Comparison of ENCODE assay signal across 1 cellular context in the genomic region with DNA sequence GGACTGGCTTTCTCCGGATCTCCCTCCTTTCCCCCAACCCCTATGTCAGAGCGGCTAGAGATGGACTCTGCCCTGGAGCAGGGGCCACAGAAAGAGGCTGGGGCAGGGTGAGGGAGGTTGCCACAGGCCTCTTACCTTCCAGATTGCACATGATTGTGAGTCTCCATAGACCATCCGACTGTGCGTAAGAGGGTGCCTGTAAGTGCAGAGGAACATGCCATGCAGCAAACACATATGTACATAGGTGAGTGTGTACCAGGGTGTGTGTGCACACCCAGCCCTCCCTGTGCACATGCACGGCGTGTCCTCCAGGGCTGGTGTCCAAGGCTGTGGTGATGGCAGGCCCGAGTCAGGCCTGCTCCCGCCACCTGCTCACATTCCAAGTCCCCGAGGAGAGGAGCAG.
TF ChIP-seq lines count a peak whose summit lies in the region.

No MANE protein-coding gene starts in this region.

TF ChIP-seq in HepG2, 621 proteins besides CTCF, POLR2A, EP300 and RAD21 (continued from another document and continues in another):
- TF ChIP-seq, protein P1, sequence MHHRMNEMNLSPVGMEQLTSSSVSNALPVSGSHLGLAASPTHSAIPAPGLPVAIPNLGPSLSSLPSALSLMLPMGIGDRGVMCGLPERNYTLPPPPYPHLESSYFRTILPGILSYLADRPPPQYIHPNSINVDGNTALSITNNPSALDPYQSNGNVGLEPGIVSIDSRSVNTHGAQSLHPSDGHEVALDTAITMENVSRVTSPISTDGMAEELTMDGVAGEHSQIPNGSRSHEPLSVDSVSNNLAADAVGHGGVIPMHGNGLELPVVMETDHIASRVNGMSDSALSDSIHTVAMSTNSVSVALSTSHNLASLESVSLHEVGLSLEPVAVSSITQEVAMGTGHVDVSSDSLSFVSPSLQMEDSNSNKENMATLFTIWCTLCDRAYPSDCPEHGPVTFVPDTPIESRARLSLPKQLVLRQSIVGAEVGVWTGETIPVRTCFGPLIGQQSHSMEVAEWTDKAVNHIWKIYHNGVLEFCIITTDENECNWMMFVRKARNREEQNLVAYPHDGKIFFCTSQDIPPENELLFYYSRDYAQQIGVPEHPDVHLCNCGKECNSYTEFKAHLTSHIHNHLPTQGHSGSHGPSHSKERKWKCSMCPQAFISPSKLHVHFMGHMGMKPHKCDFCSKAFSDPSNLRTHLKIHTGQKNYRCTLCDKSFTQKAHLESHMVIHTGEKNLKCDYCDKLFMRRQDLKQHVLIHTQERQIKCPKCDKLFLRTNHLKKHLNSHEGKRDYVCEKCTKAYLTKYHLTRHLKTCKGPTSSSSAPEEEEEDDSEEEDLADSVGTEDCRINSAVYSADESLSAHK (CRISPR knock-in tag; IDR thresholded peaks at IDR 0.05; ENCODE audit: borderline replicate concordance): no peak
- no peak for TF ChIP-seq PRMT3 (CRISPR knock-in tag; IDR thresholded peaks at IDR 0.05; ENCODE audit: borderline replicate concordance, low read depth)
- TF ChIP-seq ZNF549 (CRISPR knock-in tag; IDR thresholded peaks at IDR 0.05): no peak
- no peak for TF ChIP-seq ZNF468 (CRISPR knock-in tag; IDR thresholded peaks at IDR 0.05)
- TF ChIP-seq, protein P2, sequence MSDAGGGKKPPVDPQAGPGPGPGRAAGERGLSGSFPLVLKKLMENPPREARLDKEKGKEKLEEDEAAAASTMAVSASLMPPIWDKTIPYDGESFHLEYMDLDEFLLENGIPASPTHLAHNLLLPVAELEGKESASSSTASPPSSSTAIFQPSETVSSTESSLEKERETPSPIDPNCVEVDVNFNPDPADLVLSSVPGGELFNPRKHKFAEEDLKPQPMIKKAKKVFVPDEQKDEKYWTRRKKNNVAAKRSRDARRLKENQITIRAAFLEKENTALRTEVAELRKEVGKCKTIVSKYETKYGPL (CRISPR knock-in tag; IDR thresholded peaks at IDR 0.05): no peak
- no peak for TF ChIP-seq RORA (CRISPR knock-in tag; IDR thresholded peaks at IDR 0.05)
- TF ChIP-seq ZNF776 (CRISPR knock-in tag; IDR thresholded peaks at IDR 0.05): no peak
- TF ChIP-seq ZNF75D (CRISPR knock-in tag; IDR thresholded peaks at IDR 0.05; ENCODE audit: borderline replicate concordance): no peak
- TF ChIP-seq ZSCAN21 (CRISPR knock-in tag; IDR thresholded peaks at IDR 0.05; ENCODE audit: borderline replicate concordance): 0 out of 2 replicates have a peak, but pooled peaks have one; percentile 33
- no peak for TF ChIP-seq RBM39 (IDR thresholded peaks at IDR 0.05; ENCODE audit: low read depth, low read length, poor library complexity, severe bottlenecking)
- no peak for TF ChIP-seq SMAD3 (CRISPR knock-in tag; IDR thresholded peaks at IDR 0.05)
- no peak for TF ChIP-seq ZFP36L2 (CRISPR knock-in tag; IDR thresholded peaks at IDR 0.05)
- TF ChIP-seq, protein P3, sequence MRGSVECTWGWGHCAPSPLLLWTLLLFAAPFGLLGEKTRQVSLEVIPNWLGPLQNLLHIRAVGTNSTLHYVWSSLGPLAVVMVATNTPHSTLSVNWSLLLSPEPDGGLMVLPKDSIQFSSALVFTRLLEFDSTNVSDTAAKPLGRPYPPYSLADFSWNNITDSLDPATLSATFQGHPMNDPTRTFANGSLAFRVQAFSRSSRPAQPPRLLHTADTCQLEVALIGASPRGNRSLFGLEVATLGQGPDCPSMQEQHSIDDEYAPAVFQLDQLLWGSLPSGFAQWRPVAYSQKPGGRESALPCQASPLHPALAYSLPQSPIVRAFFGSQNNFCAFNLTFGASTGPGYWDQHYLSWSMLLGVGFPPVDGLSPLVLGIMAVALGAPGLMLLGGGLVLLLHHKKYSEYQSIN (CRISPR knock-in tag; IDR thresholded peaks at IDR 0.05; ENCODE audit: borderline replicate concordance): no peak
- no peak for TF ChIP-seq FLYWCH1 (CRISPR knock-in tag; IDR thresholded peaks at IDR 0.05)
- TF ChIP-seq, protein P4, sequence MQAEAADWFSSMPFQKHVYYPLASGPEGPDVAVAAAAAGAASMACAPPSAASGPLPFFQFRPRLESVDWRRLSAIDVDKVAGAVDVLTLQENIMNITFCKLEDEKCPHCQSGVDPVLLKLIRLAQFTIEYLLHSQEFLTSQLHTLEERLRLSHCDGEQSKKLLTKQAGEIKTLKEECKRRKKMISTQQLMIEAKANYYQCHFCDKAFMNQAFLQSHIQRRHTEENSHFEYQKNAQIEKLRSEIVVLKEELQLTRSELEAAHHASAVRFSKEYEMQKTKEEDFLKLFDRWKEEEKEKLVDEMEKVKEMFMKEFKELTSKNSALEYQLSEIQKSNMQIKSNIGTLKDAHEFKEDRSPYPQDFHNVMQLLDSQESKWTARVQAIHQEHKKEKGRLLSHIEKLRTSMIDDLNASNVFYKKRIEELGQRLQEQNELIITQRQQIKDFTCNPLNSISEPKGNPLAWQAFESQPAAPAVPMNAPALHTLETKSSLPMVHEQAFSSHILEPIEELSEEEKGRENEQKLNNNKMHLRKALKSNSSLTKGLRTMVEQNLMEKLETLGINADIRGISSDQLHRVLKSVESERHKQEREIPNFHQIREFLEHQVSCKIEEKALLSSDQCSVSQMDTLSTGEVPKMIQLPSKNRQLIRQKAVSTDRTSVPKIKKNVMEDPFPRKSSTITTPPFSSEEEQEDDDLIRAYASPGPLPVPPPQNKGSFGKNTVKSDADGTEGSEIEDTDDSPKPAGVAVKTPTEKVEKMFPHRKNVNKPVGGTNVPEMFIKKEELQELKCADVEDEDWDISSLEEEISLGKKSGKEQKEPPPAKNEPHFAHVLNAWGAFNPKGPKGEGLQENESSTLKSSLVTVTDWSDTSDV (CRISPR knock-in tag; IDR thresholded peaks at IDR 0.05): no peak
- TF ChIP-seq, protein P5, sequence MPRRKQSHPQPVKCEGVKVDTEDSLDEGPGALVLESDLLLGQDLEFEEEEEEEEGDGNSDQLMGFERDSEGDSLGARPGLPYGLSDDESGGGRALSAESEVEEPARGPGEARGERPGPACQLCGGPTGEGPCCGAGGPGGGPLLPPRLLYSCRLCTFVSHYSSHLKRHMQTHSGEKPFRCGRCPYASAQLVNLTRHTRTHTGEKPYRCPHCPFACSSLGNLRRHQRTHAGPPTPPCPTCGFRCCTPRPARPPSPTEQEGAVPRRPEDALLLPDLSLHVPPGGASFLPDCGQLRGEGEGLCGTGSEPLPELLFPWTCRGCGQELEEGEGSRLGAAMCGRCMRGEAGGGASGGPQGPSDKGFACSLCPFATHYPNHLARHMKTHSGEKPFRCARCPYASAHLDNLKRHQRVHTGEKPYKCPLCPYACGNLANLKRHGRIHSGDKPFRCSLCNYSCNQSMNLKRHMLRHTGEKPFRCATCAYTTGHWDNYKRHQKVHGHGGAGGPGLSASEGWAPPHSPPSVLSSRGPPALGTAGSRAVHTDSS (CRISPR knock-in tag; conservative IDR thresholded peaks at IDR 0.05): no peak
- no peak for TF ChIP-seq RFXAP (CRISPR knock-in tag; IDR thresholded peaks at IDR 0.05; ENCODE audit: borderline replicate concordance)
- TF ChIP-seq NBN (conservative IDR thresholded peaks at IDR 0.05): no peak
- TF ChIP-seq CENPT (CRISPR knock-in tag; IDR thresholded peaks at IDR 0.05; ENCODE audit: low read depth): no peak
- TF ChIP-seq CBFB (CRISPR knock-in tag; IDR thresholded peaks at IDR 0.05): no peak
- peak; percentile 51; the same call in 1 of the 2 replicates for TF ChIP-seq SP4 (CRISPR knock-in tag; IDR thresholded peaks at IDR 0.05)
- no peak for TF ChIP-seq TBP (CRISPR knock-in tag; IDR thresholded peaks at IDR 0.05)
- peak; percentile 39; the same call in 1 of the 2 replicates for TF ChIP-seq ZNF766 (CRISPR knock-in tag; IDR thresholded peaks at IDR 0.05; ENCODE audit: borderline replicate concordance)
- no peak for TF ChIP-seq CHD2 (IDR thresholded peaks at IDR 0.05; ENCODE audit: low read depth, low read length)
- TF ChIP-seq, protein P6, sequence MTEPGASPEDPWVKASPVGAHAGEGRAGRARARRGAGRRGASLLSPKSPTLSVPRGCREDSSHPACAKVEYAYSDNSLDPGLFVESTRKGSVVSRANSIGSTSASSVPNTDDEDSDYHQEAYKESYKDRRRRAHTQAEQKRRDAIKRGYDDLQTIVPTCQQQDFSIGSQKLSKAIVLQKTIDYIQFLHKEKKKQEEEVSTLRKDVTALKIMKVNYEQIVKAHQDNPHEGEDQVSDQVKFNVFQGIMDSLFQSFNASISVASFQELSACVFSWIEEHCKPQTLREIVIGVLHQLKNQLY (CRISPR knock-in tag; IDR thresholded peaks at IDR 0.05): peak; percentile 63; the same call in 1 of the 2 replicates
- no peak for TF ChIP-seq ZFP41 (CRISPR knock-in tag; IDR thresholded peaks at IDR 0.05; ENCODE audit: borderline replicate concordance)
- TF ChIP-seq ZNF296 (CRISPR knock-in tag; conservative IDR thresholded peaks at IDR 0.05): no peak
- no peak for TF ChIP-seq SOX13 (IDR thresholded peaks at IDR 0.05)
- peak in 1 of 2 experiments; percentile 43; a peak in 2 of 4 replicates for TF ChIP-seq SOX13 (CRISPR knock-in tag; conservative IDR thresholded peaks at IDR 0.05 in 1 of 2, IDR thresholded peaks at IDR 0.05 in 1 of 2)
- TF ChIP-seq, protein P7, sequence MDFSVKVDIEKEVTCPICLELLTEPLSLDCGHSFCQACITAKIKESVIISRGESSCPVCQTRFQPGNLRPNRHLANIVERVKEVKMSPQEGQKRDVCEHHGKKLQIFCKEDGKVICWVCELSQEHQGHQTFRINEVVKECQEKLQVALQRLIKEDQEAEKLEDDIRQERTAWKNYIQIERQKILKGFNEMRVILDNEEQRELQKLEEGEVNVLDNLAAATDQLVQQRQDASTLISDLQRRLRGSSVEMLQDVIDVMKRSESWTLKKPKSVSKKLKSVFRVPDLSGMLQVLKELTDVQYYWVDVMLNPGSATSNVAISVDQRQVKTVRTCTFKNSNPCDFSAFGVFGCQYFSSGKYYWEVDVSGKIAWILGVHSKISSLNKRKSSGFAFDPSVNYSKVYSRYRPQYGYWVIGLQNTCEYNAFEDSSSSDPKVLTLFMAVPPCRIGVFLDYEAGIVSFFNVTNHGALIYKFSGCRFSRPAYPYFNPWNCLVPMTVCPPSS (IDR thresholded peaks at IDR 0.05): no peak
- TF ChIP-seq NR2F2 (IDR thresholded peaks at IDR 0.05; ENCODE audit: borderline replicate concordance, low read depth): no peak
- TF ChIP-seq, protein P8, sequence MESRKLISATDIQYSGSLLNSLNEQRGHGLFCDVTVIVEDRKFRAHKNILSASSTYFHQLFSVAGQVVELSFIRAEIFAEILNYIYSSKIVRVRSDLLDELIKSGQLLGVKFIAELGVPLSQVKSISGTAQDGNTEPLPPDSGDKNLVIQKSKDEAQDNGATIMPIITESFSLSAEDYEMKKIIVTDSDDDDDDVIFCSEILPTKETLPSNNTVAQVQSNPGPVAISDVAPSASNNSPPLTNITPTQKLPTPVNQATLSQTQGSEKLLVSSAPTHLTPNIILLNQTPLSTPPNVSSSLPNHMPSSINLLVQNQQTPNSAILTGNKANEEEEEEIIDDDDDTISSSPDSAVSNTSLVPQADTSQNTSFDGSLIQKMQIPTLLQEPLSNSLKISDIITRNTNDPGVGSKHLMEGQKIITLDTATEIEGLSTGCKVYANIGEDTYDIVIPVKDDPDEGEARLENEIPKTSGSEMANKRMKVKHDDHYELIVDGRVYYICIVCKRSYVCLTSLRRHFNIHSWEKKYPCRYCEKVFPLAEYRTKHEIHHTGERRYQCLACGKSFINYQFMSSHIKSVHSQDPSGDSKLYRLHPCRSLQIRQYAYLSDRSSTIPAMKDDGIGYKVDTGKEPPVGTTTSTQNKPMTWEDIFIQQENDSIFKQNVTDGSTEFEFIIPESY (CRISPR knock-in tag; IDR thresholded peaks at IDR 0.05): peak; percentile 90
- no peak for TF ChIP-seq MEF2D (CRISPR knock-in tag; IDR thresholded peaks at IDR 0.05)
- 0 out of 2 replicates have a peak, but pooled peaks have one; percentile 36 for TF ChIP-seq POLR2G (IDR thresholded peaks at IDR 0.05; ENCODE audit: low read depth, low read length)
- TF ChIP-seq TBX2 (CRISPR knock-in tag; IDR thresholded peaks at IDR 0.05; ENCODE audit: borderline replicate concordance): peak; percentile 68
- TF ChIP-seq PRPF4 (IDR thresholded peaks at IDR 0.05; ENCODE audit: low read depth, low read length, poor library complexity, severe bottlenecking): no peak
- TF ChIP-seq CBX1 (IDR thresholded peaks at IDR 0.05; ENCODE audit: low read depth): no peak
- no peak for TF ChIP-seq IKZF1 (IDR thresholded peaks at IDR 0.05)
- 0 out of 2 replicates have a peak, but pooled peaks have one; percentile 70 for TF ChIP-seq MEIS1 (CRISPR knock-in tag; IDR thresholded peaks at IDR 0.05; ENCODE audit: borderline replicate concordance)
- TF ChIP-seq MED8 (CRISPR knock-in tag; IDR thresholded peaks at IDR 0.05; ENCODE audit: insufficient replicate concordance): no peak
- TF ChIP-seq HHEX (CRISPR knock-in tag; IDR thresholded peaks at IDR 0.05): no peak
- TF ChIP-seq, protein P9, sequence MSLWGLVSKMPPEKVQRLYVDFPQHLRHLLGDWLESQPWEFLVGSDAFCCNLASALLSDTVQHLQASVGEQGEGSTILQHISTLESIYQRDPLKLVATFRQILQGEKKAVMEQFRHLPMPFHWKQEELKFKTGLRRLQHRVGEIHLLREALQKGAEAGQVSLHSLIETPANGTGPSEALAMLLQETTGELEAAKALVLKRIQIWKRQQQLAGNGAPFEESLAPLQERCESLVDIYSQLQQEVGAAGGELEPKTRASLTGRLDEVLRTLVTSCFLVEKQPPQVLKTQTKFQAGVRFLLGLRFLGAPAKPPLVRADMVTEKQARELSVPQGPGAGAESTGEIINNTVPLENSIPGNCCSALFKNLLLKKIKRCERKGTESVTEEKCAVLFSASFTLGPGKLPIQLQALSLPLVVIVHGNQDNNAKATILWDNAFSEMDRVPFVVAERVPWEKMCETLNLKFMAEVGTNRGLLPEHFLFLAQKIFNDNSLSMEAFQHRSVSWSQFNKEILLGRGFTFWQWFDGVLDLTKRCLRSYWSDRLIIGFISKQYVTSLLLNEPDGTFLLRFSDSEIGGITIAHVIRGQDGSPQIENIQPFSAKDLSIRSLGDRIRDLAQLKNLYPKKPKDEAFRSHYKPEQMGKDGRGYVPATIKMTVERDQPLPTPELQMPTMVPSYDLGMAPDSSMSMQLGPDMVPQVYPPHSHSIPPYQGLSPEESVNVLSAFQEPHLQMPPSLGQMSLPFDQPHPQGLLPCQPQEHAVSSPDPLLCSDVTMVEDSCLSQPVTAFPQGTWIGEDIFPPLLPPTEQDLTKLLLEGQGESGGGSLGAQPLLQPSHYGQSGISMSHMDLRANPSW (CRISPR knock-in tag; IDR thresholded peaks at IDR 0.05; ENCODE audit: borderline replicate concordance): no peak; the same call in 1 of the 2 replicates
- no peak for TF ChIP-seq ZNF274 (CRISPR knock-in tag; IDR thresholded peaks at IDR 0.05)
- TF ChIP-seq CCDC6 (CRISPR knock-in tag; IDR thresholded peaks at IDR 0.05): no peak
- TF ChIP-seq BORCS8-MEF2B (CRISPR knock-in tag; IDR thresholded peaks at IDR 0.05): no peak
- TF ChIP-seq ZNF7 (CRISPR knock-in tag; IDR thresholded peaks at IDR 0.05): no peak
- TF ChIP-seq RARA (CRISPR knock-in tag; IDR thresholded peaks at IDR 0.05): peak; percentile 29; the same call in 1 of the 2 replicates
- TF ChIP-seq MXD4 (CRISPR knock-in tag; IDR thresholded peaks at IDR 0.05): no peak
- TF ChIP-seq, protein P10, sequence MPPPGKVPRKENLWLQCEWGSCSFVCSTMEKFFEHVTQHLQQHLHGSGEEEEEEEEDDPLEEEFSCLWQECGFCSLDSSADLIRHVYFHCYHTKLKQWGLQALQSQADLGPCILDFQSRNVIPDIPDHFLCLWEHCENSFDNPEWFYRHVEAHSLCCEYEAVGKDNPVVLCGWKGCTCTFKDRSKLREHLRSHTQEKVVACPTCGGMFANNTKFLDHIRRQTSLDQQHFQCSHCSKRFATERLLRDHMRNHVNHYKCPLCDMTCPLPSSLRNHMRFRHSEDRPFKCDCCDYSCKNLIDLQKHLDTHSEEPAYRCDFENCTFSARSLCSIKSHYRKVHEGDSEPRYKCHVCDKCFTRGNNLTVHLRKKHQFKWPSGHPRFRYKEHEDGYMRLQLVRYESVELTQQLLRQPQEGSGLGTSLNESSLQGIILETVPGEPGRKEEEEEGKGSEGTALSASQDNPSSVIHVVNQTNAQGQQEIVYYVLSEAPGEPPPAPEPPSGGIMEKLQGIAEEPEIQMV (CRISPR knock-in tag; IDR thresholded peaks at IDR 0.05; ENCODE audit: low read depth): 0 out of 2 replicates have a peak, but pooled peaks have one; percentile 47
- no peak for TF ChIP-seq MTA1 (CRISPR knock-in tag; IDR thresholded peaks at IDR 0.05; ENCODE audit: borderline replicate concordance)
